In the genomic region with DNA sequence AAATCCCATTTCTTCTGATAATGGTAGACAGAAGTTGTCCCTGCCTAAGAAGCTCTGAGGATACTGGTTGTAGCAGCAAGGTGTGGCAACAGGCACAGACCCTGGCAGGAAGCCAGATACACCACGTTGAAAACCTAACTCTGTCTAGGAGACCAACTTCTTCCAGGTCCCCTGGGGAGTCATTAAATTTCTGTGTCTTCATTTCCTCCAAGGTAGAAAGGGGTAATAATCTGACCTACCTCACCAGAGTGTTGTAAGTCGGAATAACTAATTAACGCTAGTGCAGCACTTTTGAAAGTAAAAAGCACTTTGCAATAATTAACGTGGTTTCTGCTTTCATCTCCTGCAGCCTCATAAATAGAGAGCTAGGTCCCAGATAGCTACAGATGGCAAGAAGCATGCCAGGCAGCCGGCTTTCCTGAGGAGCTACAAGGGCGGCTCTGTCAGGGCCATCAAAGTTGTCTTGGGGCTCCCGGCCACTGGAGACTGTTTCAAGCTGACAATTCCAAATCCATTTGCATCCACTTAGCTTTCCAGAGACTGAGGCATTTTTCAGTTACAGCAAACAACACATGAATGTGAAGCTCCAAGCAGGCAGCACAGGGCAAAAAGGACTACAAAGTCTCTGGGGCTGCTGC, we compare ENCODE assay signal across 13 cellular contexts.
A peak's percentile ranks its signal among the peaks of the same experiment; 100 is the strongest.
DNase-seq lines count a peak whose midpoint lies in the region; ATAC-seq and TF ChIP-seq lines count a peak whose summit lies in the region.
"Had no signal": no experiment of that assay in that cellular context is flagged by ENCODE, and none has a peak within 500 bp of the region (broad histone marks: within the 10 kb centered on the region; RNA-seq: fewer than 3 reads in every experiment).

No MANE protein-coding gene starts in this region.

- H3K4me3 ChIP-seq in H7 (ENCODE audit: insufficient read depth, low read depth, low read length) (no peak overlapping the region), gastroesophageal sphincter (no peak overlapping the region)
- H3K4me3 ChIP-seq: cardiac muscle cell, spleen, thoracic aorta had no signal

- H3K27me3 ChIP-seq in H7 (ENCODE audit: control insufficient read depth, insufficient read depth, low read length), result no peaks in the 10 kb centered on the region
- no peaks in the 10 kb centered on the region for H3K27me3 ChIP-seq in gastroesophageal sphincter
- H3K27me3 ChIP-seq: cardiac muscle cell, spleen had no signal

- H3K4me1 ChIP-seq in gastroesophageal sphincter, result no peaks in the 10 kb centered on the region

- TF ChIP-seq POLR2A in gastroesophageal sphincter (IDR thresholded peaks at IDR 0.05), result no peak

- no peak for TF ChIP-seq EP300 in gastroesophageal sphincter (IDR thresholded peaks at IDR 0.05)

- no peaks in the 10 kb centered on the region for H3K36me3 ChIP-seq in H7 (replicated peaks; ENCODE audit: control insufficient read depth, insufficient read depth, low read length)
- H3K36me3 ChIP-seq in gastroesophageal sphincter, result no peaks in the 10 kb centered on the region
- H3K36me3 ChIP-seq: cardiac muscle cell, spleen, thoracic aorta had no signal

- WGBS in gastroesophageal sphincter (ENCODE audit: low coverage in 1 of 2), 2 donors, result 74 to 80% methylated on average over 4 to 7 of the region's 7 CpGs

- DNase-seq in Ammon's horn (ENCODE audit: low spot score) (peak; percentile 33), NCI-H187 (lab: John Stamatoyannopoulos, UW) (peak; percentile 65 to 75), glomerular visceral epithelial cell (ENCODE audit: extremely low spot score) (peak; percentile 9), left lobe of liver (ENCODE audit: low spot score) (no peak), SKM-1 (lab: John Stamatoyannopoulos, UW; ENCODE audit: unreplicated experiment) (no peak), H7 (no peak)
- DNase-seq in activated CD4-positive, alpha-beta T cell treated with anti-CD3 and anti-CD28 coated beads, Interleukin-2, amount 50 U/mL, for 48 hours, result peak; percentile 46 to 51
- DNase-seq: spleen had no signal

- no peak for TF ChIP-seq CTCF in gastroesophageal sphincter (IDR thresholded peaks at IDR 0.05)

- H3K27ac ChIP-seq in gastroesophageal sphincter, result no peak overlapping the region
- H3K27ac ChIP-seq: C4-2B, cardiac muscle cell, thoracic aorta, VCaP had no signal

- H3K9me3 ChIP-seq in gastroesophageal sphincter, result no peaks in the 10 kb centered on the region
- H3K9me3 ChIP-seq: spleen, thoracic aorta had no signal

- ATAC-seq in left lobe of liver, result no peak
- ATAC-seq in gastroesophageal sphincter, result no peak

Comparison
In these comparisons a context has a peak if more than half of its experiments do, and no peak if none do; other contexts are left out.
1. DNase-seq: peak in Ammon's horn (single experiment), NCI-H187 (2 of 2), activated CD4-positive, alpha-beta T cell treated with anti-CD3 and anti-CD28 coated beads, Interleukin-2, amount 50 U/mL, for 48 hours (2 of 2) and glomerular visceral epithelial cell (single experiment); none in left lobe of liver (single experiment), SKM-1 (single experiment) and H7 (single experiment).